ENCODE assay signal across 18 cellular contexts in the genomic region with DNA sequence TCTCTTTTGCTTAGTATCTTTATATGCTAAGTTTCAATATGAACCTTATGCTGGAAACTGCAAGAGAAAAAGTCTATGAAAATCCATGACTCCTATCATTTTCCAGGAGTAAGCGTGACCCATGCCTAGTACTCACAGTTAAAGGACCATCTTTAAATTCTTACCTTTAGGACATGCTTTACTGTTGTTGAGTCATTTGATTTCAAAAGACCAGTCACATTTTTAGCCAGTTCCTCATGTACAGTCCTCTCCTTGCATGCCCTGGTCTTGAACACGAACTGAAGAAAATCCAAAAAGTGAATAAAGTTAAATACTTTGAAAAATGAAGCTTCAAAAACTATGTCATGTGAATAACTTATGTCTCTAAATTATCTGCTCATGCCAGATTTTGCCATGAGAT.
"Had no signal": no experiment of that assay in that cellular context is flagged by ENCODE, and none has a peak within 500 bp of the region (broad histone marks: within the 10 kb centered on the region; RNA-seq: fewer than 3 reads in every experiment).

No MANE protein-coding gene starts in this region.

- ATAC-seq: esophagus mucosa, gastrocnemius medialis, heart right ventricle had no signal

- H3K36me3 ChIP-seq: gastrocnemius medialis, right atrium auricular region, transverse colon had no signal

- H3K27ac ChIP-seq: heart right ventricle, neutrophil, right atrium auricular region, stomach, thoracic aorta, transverse colon had no signal

- H3K9me3 Mint-ChIP-seq: naive B cell had no signal

- H3K4me1 ChIP-seq: stomach, transverse colon had no signal

- H3K27me3 ChIP-seq: dorsolateral prefrontal cortex, gastrocnemius medialis, heart right ventricle, neutrophil, right atrium auricular region, stomach, transverse colon had no signal

- H3K27me3 Mint-ChIP-seq: naive B cell had no signal

- H3K9me3 ChIP-seq: gastrocnemius medialis, heart right ventricle, neutrophil, right atrium auricular region, stomach, thoracic aorta, transverse colon had no signal

- DNase-seq: cortex of kidney; dorsolateral prefrontal cortex; effector CD8-positive, alpha-beta T cell; gastrocnemius medialis; heart right ventricle; hypothalamus; kidney glomerular epithelial cell; mesendoderm; naive B cell; small intestine; stimulated activated CD4-positive, alpha-beta T cell treated with anti-CD3 and anti-CD28 coated beads, Interleukin-12 subunit alpha, Interleukin-12 subunit beta, amount 100 ng/mL, for 4 hours; stomach; substantia nigra; transverse colon had no signal

- H3K4me3 Mint-ChIP-seq: naive B cell had no signal

- H3K4me3 ChIP-seq: dorsolateral prefrontal cortex, gastrocnemius medialis, heart right ventricle, right atrium auricular region, stomach, thoracic aorta, transverse colon had no signal
